ENCODE assay signal across 27 cellular contexts in the genomic region with DNA sequence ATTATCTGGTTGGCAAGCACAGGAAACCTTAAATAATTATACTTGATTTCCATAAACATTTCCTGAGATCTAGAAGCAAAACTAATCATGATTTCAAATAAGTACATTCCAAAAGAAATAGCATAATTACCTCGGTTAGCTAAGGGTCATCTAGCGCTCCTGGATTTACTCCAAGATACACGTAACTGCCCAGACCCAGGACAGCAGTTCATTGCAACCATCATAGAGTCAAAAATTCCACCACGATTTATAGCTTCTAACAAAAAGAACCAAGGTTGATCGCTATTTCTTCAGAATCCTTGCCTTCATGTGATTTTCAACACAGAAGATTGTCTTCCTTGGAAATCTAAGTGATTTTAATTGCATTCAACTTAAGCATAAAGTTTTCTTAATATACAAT.
A peak's percentile ranks its signal among the peaks of the same experiment; 100 is the strongest.
DNase-seq lines count a peak whose midpoint lies in the region; ATAC-seq and TF ChIP-seq lines count a peak whose summit lies in the region.
"Had no signal": no experiment of that assay in that cellular context is flagged by ENCODE, and none has a peak within 500 bp of the region (broad histone marks: within the 10 kb centered on the region; RNA-seq: fewer than 3 reads in every experiment).

No MANE protein-coding gene starts in this region.

- H3K4me1 Mint-ChIP-seq in Calu3 (ENCODE audit: low read depth, unreplicated experiment) (peaks cover 10% of the 10 kb centered on the region), mesothelial cell of epicardium (peaks cover 29% of the 10 kb centered on the region)
- H3K4me1 Mint-ChIP-seq: activated naive CD4-positive, alpha-beta T cell treated with anti-CD3 and anti-CD28 coated beads, Interleukin-2, amount 50 U/mL, for 24 hours; central memory CD8-positive, alpha-beta T cell; stimulated activated memory B cell treated with anti-CD40 and anti-IgM and Interleukin-4, amounts not matched to agents 10 μg/mL and 1 μg/mL and 100 μg/mL, for 72 hours had no signal

- no peak overlapping the region for H3K4me3 ChIP-seq in choroid plexus epithelial cell (ENCODE audit: low read depth, low read length)
- H3K4me3 ChIP-seq: lung had no signal

- TF ChIP-seq CTCF in Calu3 (IDR thresholded peaks at IDR 0.05; ENCODE audit: unreplicated experiment) (no peak), choroid plexus epithelial cell (conservative IDR thresholded peaks at IDR 0.05; ENCODE audit: low read depth, low read length) (no peak), mesothelial cell of epicardium (IDR thresholded peaks at IDR 0.05; ENCODE audit: unreplicated experiment) (no peak)

- intact Hi-C loops in Calu3 (cut with micrococcal nuclease; ENCODE audit: unreplicated experiment) (no loop called here), Right ventricle myocardium inferior (cut with DNase I) (no loop called here)

- ATAC-seq in Right ventricle myocardium inferior (no peak), GM18858 (IDR thresholded peaks at IDR 0.05; ENCODE audit: unreplicated experiment) (no peak)
- ATAC-seq: heart left ventricle; stimulated activated memory B cell treated with anti-CD40 and anti-IgM and Interleukin-4, amounts not matched to agents 10 μg/mL and 1 μg/mL and 100 μg/mL, for 72 hours had no signal

- H3K27me3 Mint-ChIP-seq in Calu3 (ENCODE audit: unreplicated experiment) (no peaks in the 10 kb centered on the region), mesothelial cell of epicardium (ENCODE audit: low read depth) (no peaks in the 10 kb centered on the region)
- H3K27me3 Mint-ChIP-seq: activated naive CD4-positive, alpha-beta T cell treated with anti-CD3 and anti-CD28 coated beads, Interleukin-2, amount 50 U/mL, for 24 hours; central memory CD8-positive, alpha-beta T cell; stimulated activated memory B cell treated with anti-CD40 and anti-IgM and Interleukin-4, amounts not matched to agents 10 μg/mL and 1 μg/mL and 100 μg/mL, for 72 hours; type B pancreatic cell had no signal

- BruUV-seq in Calu3 (replicated peaks; lab: Mats Ljungman, UMichigan) = no TSS peak

- peak; percentile 2 for DNase-seq in Calu3
- peak; percentile 50 for DNase-seq in OCI-M1 (lab: John Stamatoyannopoulos, UW)
- peak; percentile 37 for DNase-seq in choroid plexus epithelial cell (ENCODE audit: low read depth)
- DNase-seq in mesothelial cell of epicardium (ENCODE audit: low spot score in 2 of 2, unreplicated experiment in 2 of 2) = no peak
- DNase-seq in Right ventricle myocardium inferior (ENCODE audit: missing footprints) = no peak
- DNase-seq in HuH-7 (ENCODE audit: low spot score) = no peak
- no peak for DNase-seq in DMS79 treated with DMSO at 0.1 percent for 48 hours (lab: John Stamatoyannopoulos, UW)
- DNase-seq: activated CD4-positive, alpha-beta T cell treated with anti-CD3 and anti-CD28 coated beads, Interleukin-2, amount 50 U/mL, for 4 hours; activated CD8-positive, alpha-beta memory T cell treated with anti-CD3 and anti-CD28 coated beads, Interleukin-2, amount 50 U/mL, for 4 hours; aorta; dermis blood vessel endothelial cell; DMS79; heart left ventricle; Karpas-422; MV-4-11; NCI-H1436 treated with DMSO at 0.1 percent for 48 hours; sigmoid colon; stimulated activated CD4-positive, alpha-beta T cell treated with anti-CD3 and anti-CD28 coated beads, Interleukin-4, amount 100 ng/mL, for 4 hours; substantia nigra had no signal

- H3K36me3 Mint-ChIP-seq in Calu3 (ENCODE audit: insufficient read depth, unreplicated experiment) (no peaks in the 10 kb centered on the region), mesothelial cell of epicardium (peaks cover 5% of the 10 kb centered on the region)
- H3K36me3 Mint-ChIP-seq: activated naive CD4-positive, alpha-beta T cell treated with anti-CD3 and anti-CD28 coated beads, Interleukin-2, amount 50 U/mL, for 24 hours; stimulated activated memory B cell treated with anti-CD40 and anti-IgM and Interleukin-4, amounts not matched to agents 10 μg/mL and 1 μg/mL and 100 μg/mL, for 72 hours; type B pancreatic cell had no signal

- H3K4me3 Mint-ChIP-seq in Calu3 (ENCODE audit: low read depth, unreplicated experiment) (no peak overlapping the region), mesothelial cell of epicardium (peak overlapping the region; percentile 62)
- H3K4me3 Mint-ChIP-seq: activated naive CD4-positive, alpha-beta T cell treated with anti-CD3 and anti-CD28 coated beads, Interleukin-2, amount 50 U/mL, for 24 hours; central memory CD8-positive, alpha-beta T cell; stimulated activated memory B cell treated with anti-CD40 and anti-IgM and Interleukin-4, amounts not matched to agents 10 μg/mL and 1 μg/mL and 100 μg/mL, for 72 hours; T-helper 1 cell treated with Interleukin-12 subunit alpha and Interleukin-12 subunit beta and Interleukin-4 antibody, amounts not matched to agents 30 μg/mL and 1 μg/mL, for 36 hours; type B pancreatic cell had no signal

- CTCF ChIA-PET in Calu3 (lab: Charles Lee) = no interaction called here

- H3K27ac Mint-ChIP-seq in Calu3 (ENCODE audit: unreplicated experiment) = no peak overlapping the region
- no peak overlapping the region for H3K27ac Mint-ChIP-seq in mesothelial cell of epicardium
- H3K27ac Mint-ChIP-seq: activated naive CD4-positive, alpha-beta T cell treated with anti-CD3 and anti-CD28 coated beads, Interleukin-2, amount 50 U/mL, for 24 hours; activated T-helper 2 cell treated with anti-CD3 and anti-CD28 coated beads, Interferon-gamma antibody, Interleukin-2, Interleukin-4, amounts not matched to agents 10 μg/mL and 5 μg/mL and 100 μg/mL, durations not matched to agents 14 hours and 24 hours and 36 hours; stimulated activated memory B cell treated with anti-CD40 and anti-IgM and Interleukin-4, amounts not matched to agents 10 μg/mL and 1 μg/mL and 100 μg/mL, for 72 hours; T-helper 1 cell treated with Interleukin-12 subunit alpha and Interleukin-12 subunit beta and Interleukin-4 antibody, amounts not matched to agents 30 μg/mL and 1 μg/mL, for 36 hours had no signal

- H3K9me3 Mint-ChIP-seq in Calu3 (ENCODE audit: low read depth, unreplicated experiment) = peaks cover 11% of the 10 kb centered on the region
- H3K9me3 Mint-ChIP-seq in mesothelial cell of epicardium = peaks cover 34% of the 10 kb centered on the region

Comparison
In these comparisons a context has a peak if more than half of its experiments do, and no peak if none do; other contexts are left out.
1. DNase-seq: peak in Calu3 (single experiment), OCI-M1 (single experiment) and choroid plexus epithelial cell (single experiment); none in mesothelial cell of epicardium (0 of 2), Right ventricle myocardium inferior (single experiment), HuH-7 (single experiment) and DMS79 treated with DMSO at 0.1 percent for 48 hours (single experiment).